24 cellular contexts compared by ENCODE assay signal in genomic region chr11:123018702-123019101, GRCh38. TPM values are rescaled to one million over a fixed set of nuclear protein-coding genes. Genes with fewer than 3 reads are reported as not detected.
A peak's percentile ranks its signal among the peaks of the same experiment; 100 is the strongest.
DNase-seq lines count a peak whose midpoint lies in the region; ATAC-seq and TF ChIP-seq lines count a peak whose summit lies in the region.
"Had no signal": no experiment of that assay in that cellular context is flagged by ENCODE, and none has a peak within 500 bp of the region (broad histone marks: within the 10 kb centered on the region; RNA-seq: fewer than 3 reads in every experiment).

No MANE protein-coding gene starts in this region.

- H3K18ac ChIP-seq in neuronal stem cell (ENCODE audit: low read length), result peak overlapping the region; percentile 52

- no peak overlapping the region for H3K9ac ChIP-seq in neuronal stem cell (ENCODE audit: low read depth, low read length, poor library complexity)

- H3K4me1 ChIP-seq in heart left ventricle (peaks cover 0 to 7% (median 0%) of the 10 kb centered on the region in 12 donors), left ventricle myocardium inferior (peaks cover 13% of the 10 kb centered on the region), heart right ventricle (peaks cover 0 to 8% (median 0%) of the 10 kb centered on the region in 9 donors), neuronal stem cell (ENCODE audit: control insufficient read depth in 2 of 2, insufficient read depth in 1 of 2, low read depth in 1 of 2, low read length in 2 of 2) (peaks cover 0 to 7% of the 10 kb centered on the region in 2 donors)
- H3K4me1 ChIP-seq: A549, BE2C, Caco-2 had no signal

- no peak overlapping the region for H2BK120ac ChIP-seq in neuronal stem cell (ENCODE audit: low read depth, low read length)

- H3K27ac ChIP-seq in heart left ventricle, result no peak overlapping the region
- H3K27ac ChIP-seq in left ventricle myocardium inferior (replicated peaks), result no peak overlapping the region
- H3K27ac ChIP-seq in heart right ventricle, result no peak overlapping the region
- no peak overlapping the region for H3K27ac ChIP-seq in neuronal stem cell (replicated peaks; ENCODE audit: low read length)
- H3K27ac ChIP-seq: 22Rv1, A549, C4-2B had no signal

- H4K8ac ChIP-seq in neuronal stem cell (ENCODE audit: low read depth, low read length), result no peak overlapping the region

- no peaks in the 10 kb centered on the region for H3K9me3 ChIP-seq in heart left ventricle
- H3K9me3 ChIP-seq in left ventricle myocardium inferior (replicated peaks), result no peaks in the 10 kb centered on the region
- H3K9me3 ChIP-seq in heart right ventricle, result no peaks in the 10 kb centered on the region
- no peaks in the 10 kb centered on the region for H3K9me3 ChIP-seq in neuronal stem cell (replicated peaks in 1 of 2; ENCODE audit: control insufficient read depth in 2 of 2, insufficient read depth in 1 of 2, low read depth in 1 of 2, low read length in 2 of 2)
- H3K9me3 ChIP-seq: A549, BE2C, Caco-2 had no signal

- H3K4ac ChIP-seq in neuronal stem cell (ENCODE audit: low read length), result no peak overlapping the region

- no peak overlapping the region for H3K23ac ChIP-seq in neuronal stem cell (ENCODE audit: low read depth, low read length, poor library complexity)

- ATAC-seq in heart left ventricle (peak; percentile 83 to 94 (median 87)), heart right ventricle (peak in 7 of 8 donors; percentile 44 to 95 (median 65))
- ATAC-seq: A549; CD8-positive, alpha-beta T cell had no signal

- H3K4me3 ChIP-seq in heart left ventricle, result no peak overlapping the region
- no peak overlapping the region for H3K4me3 ChIP-seq in left ventricle myocardium inferior
- no peak overlapping the region for H3K4me3 ChIP-seq in heart right ventricle
- no peak overlapping the region for H3K4me3 ChIP-seq in neuronal stem cell (ENCODE audit: low read length in 2 of 2)
- H3K4me3 ChIP-seq: A549 had no signal

- peak overlapping the region; percentile 44 for H2AK5ac ChIP-seq in neuronal stem cell (ENCODE audit: low read depth, low read length)

- H2BK15ac ChIP-seq in neuronal stem cell (ENCODE audit: low read length), result no peak overlapping the region

- peak overlapping the region; percentile 14 for H3K14ac ChIP-seq in neuronal stem cell (ENCODE audit: low read length)

- WGBS in heart left ventricle, 4 donors, result 37 to 51% (median 42%) methylated on average over 6 to 9 of the region's 9 CpGs
- WGBS in heart right ventricle, 2 donors, result 51% methylated on average over 9 of the region's 9 CpGs
- WGBS in neuronal stem cell (ENCODE audit: extremely low coverage in 2 of 2, insufficient read length in 2 of 2, insufficient replicate concordance in 1 of 2), 2 donors, result no CpG with 5 or more reads among the region's 9 CpGs

- H2BK12ac ChIP-seq in neuronal stem cell (ENCODE audit: low read length), result no peak overlapping the region

- DNase-seq in DMS79 (lab: John Stamatoyannopoulos, UW) (peak; percentile 38), DMS79 treated with DMSO at 0.1 percent for 48 hours (lab: John Stamatoyannopoulos, UW) (no peak), heart left ventricle (peak in 3 of 5 donors; percentile 8 to 74 (median 52)), left ventricle myocardium inferior (no peak), heart right ventricle (peak; percentile 14 to 18), neuronal stem cell (ENCODE audit: low spot score) (no peak), 8988T (no peak), NCI-H2227 (lab: John Stamatoyannopoulos, UW; ENCODE audit: unreplicated experiment) (no peak)
- DNase-seq: ACHN; AML-193; BE2C; Caco-2; CD4-positive, CD25-positive, alpha-beta regulatory T cell; CD8-positive, alpha-beta T cell; DMS153; GF-D8; GOT3; H7; HCEC 1CT had no signal

- H3K36me3 ChIP-seq in heart left ventricle (no peaks in the 10 kb centered on the region), left ventricle myocardium inferior (no peaks in the 10 kb centered on the region), heart right ventricle (no peaks in the 10 kb centered on the region), neuronal stem cell (replicated peaks in 1 of 2; ENCODE audit: control insufficient read depth in 2 of 2, insufficient read depth in 2 of 2, low read length in 2 of 2) (no peaks in the 10 kb centered on the region)
- H3K36me3 ChIP-seq: BE2C had no signal

- H2BK5ac ChIP-seq in neuronal stem cell (ENCODE audit: low read length), result no peak overlapping the region

- no peak overlapping the region for H4K91ac ChIP-seq in neuronal stem cell (ENCODE audit: low read depth, low read length, poor library complexity)

- no peak for TF ChIP-seq POLR2A in heart left ventricle (IDR thresholded peaks at IDR 0.05)

- no peaks in the 10 kb centered on the region for H3K79me1 ChIP-seq in neuronal stem cell (ENCODE audit: low read depth, low read length)

- intact Hi-C loops in heart left ventricle (cut with DNase I), result no loop called here
- intact Hi-C loops in left ventricle myocardium inferior (cut with micrococcal nuclease), result no loop called here
- intact Hi-C loops in heart right ventricle (cut with DNase I), result loop anchor here in 3 of 10 donors (2.0 to 10.0 kb wide), 3 partner anchors 101 to 152 kb away; no protein-coding TSS in a partner anchor

- no peak overlapping the region for H2AFZ ChIP-seq in neuronal stem cell (ENCODE audit: low read length)

- H3K4me2 ChIP-seq in neuronal stem cell (ENCODE audit: insufficient read depth, low read length, poor library complexity, severe bottlenecking), result no peak overlapping the region
- H3K4me2 ChIP-seq: A549 had no signal

- TF ChIP-seq CTCF in heart left ventricle (IDR thresholded peaks at IDR 0.05) (no peak), left ventricle myocardium inferior (IDR thresholded peaks at IDR 0.05; ENCODE audit: borderline replicate concordance) (no peak), heart right ventricle (IDR thresholded peaks at IDR 0.05) (no peak)

- peaks cover 0 to 10% (median 3%) of the 10 kb centered on the region in 9 donors for H3K27me3 ChIP-seq in heart left ventricle
- H3K27me3 ChIP-seq in left ventricle myocardium inferior (ENCODE audit: low read depth), result peaks cover 17% of the 10 kb centered on the region
- peaks cover 0 to 22% (median 8%) of the 10 kb centered on the region in 7 donors for H3K27me3 ChIP-seq in heart right ventricle
- H3K27me3 ChIP-seq in neuronal stem cell (ENCODE audit: control insufficient read depth in 3 of 3, insufficient read depth in 3 of 3, low read depth in 1 of 3, low read length in 3 of 3), result peaks cover 0 to 24% (median 0%) of the 10 kb centered on the region in 3 experiments

RNA-seq across cellular contexts. Expression of gene BSX, which starts 37.1 kb away (rescaled TPM):
- total RNA-seq in heart left ventricle (not detected), left ventricle myocardium inferior (not detected), heart right ventricle (not detected)
- polyA plus RNA-seq in heart left ventricle (not detected), heart right ventricle (not detected)
- polyA plus RNA-seq in neuronal stem cell (2013, experiment 1 of 2), result not detected
- not detected for polyA plus RNA-seq in neuronal stem cell (2013, experiment 2 of 2)
- total RNA-seq: Caco-2; CD4-positive, CD25-positive, alpha-beta regulatory T cell; CD8-positive, alpha-beta T cell; Daoy; G401; H7 had no signal
- polyA plus RNA-seq: A549; CD4-positive, CD25-positive, alpha-beta regulatory T cell had no signal

RNA-seq across cellular contexts. Expression of gene HSPA8, which starts 43.2 kb away (rescaled TPM):
- total RNA-seq in heart left ventricle (1,000 to 10,000 TPM in 7 of 9 donors, 100 to 1,000 TPM in 2; 650 to 1,438 (median 1,101) TPM), left ventricle myocardium inferior (1,405 TPM), heart right ventricle (1,000 to 10,000 TPM in 7 of 10 donors, 100 to 1,000 TPM in 3; 700 to 1,440 (median 1,139) TPM)
- polyA plus RNA-seq in heart left ventricle (1,000 to 10,000 TPM in 1 of 2 donors, 10 to 100 TPM in 1; 58.9 to 2,193 TPM), heart right ventricle (100 to 1,000 TPM in 1 of 2 donors, 10 to 100 TPM in 1; 52.9 to 860 TPM)
- polyA plus RNA-seq in neuronal stem cell (2013, experiment 1 of 2), result 406 TPM
- 401 TPM for polyA plus RNA-seq in neuronal stem cell (2013, experiment 2 of 2)

Comparison
In these comparisons a context has a peak if more than half of its experiments do, and no peak if none do; other contexts are left out.
1. DNase-seq: peak in DMS79 (single experiment), heart left ventricle (3 of 5) and heart right ventricle (2 of 2); none in DMS79 treated with DMSO at 0.1 percent for 48 hours (single experiment), left ventricle myocardium inferior (single experiment), neuronal stem cell (single experiment), 8988T (single experiment) and NCI-H2227 (single experiment).